8 cellular contexts compared by ENCODE assay signal in the genomic region with DNA sequence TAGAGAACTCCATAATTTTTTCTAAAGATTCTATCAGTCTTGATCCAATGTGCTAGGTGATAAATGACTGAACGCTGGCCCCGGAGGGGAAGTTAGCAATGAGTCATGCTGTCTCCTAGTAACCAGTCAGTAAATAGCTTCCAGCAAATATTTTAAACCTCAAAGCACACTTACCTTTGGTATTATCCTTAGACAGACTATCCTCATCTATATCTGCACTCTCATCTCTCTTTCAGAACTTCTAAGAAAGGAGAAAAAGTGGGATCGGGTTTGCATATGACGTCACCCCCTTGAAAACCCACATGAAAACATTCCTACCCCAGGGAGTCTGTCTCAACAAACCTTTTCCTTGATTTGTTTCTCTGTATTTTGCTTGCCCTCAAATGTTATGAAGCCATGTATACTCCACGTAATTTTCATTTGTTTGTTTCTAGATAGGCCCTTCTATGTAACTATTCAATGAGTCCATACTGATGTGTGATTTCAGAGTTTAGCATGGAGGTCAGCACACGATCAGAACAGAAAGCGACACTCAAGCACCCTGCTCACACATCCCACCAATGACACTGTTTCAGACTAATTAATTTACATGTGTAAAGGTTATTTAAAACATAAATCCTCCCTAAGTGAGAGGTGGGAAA.
A peak's percentile ranks its signal among the peaks of the same experiment; 100 is the strongest.
DNase-seq lines count a peak whose midpoint lies in the region; ATAC-seq and TF ChIP-seq lines count a peak whose summit lies in the region.

No MANE protein-coding gene starts in this region.

- no peaks in the 10 kb centered on the region for H4K20me1 ChIP-seq in BLaER1 treated with 17β-estradiol and CSF1 and Interleukin-3, amounts not matched to agents 10 nM and 100 nM

- H3K36me3 ChIP-seq in BLaER1 treated with 17β-estradiol and CSF1 and Interleukin-3, amounts not matched to agents 10 nM and 100 nM = no peaks in the 10 kb centered on the region
- H3K36me3 ChIP-seq in muscle layer of colon (ENCODE audit: insufficient read depth, low read length) = no peaks in the 10 kb centered on the region

- no peak for TF ChIP-seq CTCF in chondrocyte (IDR thresholded peaks at IDR 0.05)

- no peak overlapping the region for H3K4me3 Mint-ChIP-seq in chondrocyte (ENCODE audit: unreplicated experiment)

- H3K4me2 ChIP-seq in BLaER1 treated with 17β-estradiol and CSF1 and Interleukin-3, amounts not matched to agents 10 nM and 100 nM = peak overlapping the region in 7 of 11 experiments; percentile 3 to 77 (median 28); a peak in 12 of 22 replicates

- H3K36me3 Mint-ChIP-seq in chondrocyte (ENCODE audit: low read depth) = no peaks in the 10 kb centered on the region

- H3K9me3 ChIP-seq in BLaER1 treated with 17β-estradiol and CSF1 and Interleukin-3, amounts not matched to agents 10 nM and 100 nM (replicated peaks in 1 of 11) = 0 out of 22 replicates have a peak, but pooled peaks cover 0 to 5% (median 0%) of the 10 kb centered on the region in 11 experiments
- no peaks in the 10 kb centered on the region for H3K9me3 ChIP-seq in muscle layer of colon (ENCODE audit: low read length)

- ATAC-seq in GM18868 (IDR thresholded peaks at IDR 0.05; ENCODE audit: unreplicated experiment) (peak; percentile 85), HG03139 (IDR thresholded peaks at IDR 0.05; ENCODE audit: unreplicated experiment) (peak; percentile 55), GM21526 (IDR thresholded peaks at IDR 0.05; ENCODE audit: low FRiP score, unreplicated experiment) (no peak)

- peaks cover 0 to 47% (median 14%) of the 10 kb centered on the region in 10 experiments; a peak in 12 of 20 replicates for H3K4me1 ChIP-seq in BLaER1 treated with 17β-estradiol and CSF1 and Interleukin-3, amounts not matched to agents 10 nM and 100 nM
- H3K4me1 ChIP-seq in muscle layer of colon (ENCODE audit: insufficient read depth, low read length) = peaks cover 15% of the 10 kb centered on the region

- no peaks in the 10 kb centered on the region for H3K9me3 Mint-ChIP-seq in chondrocyte (ENCODE audit: low read depth)

- H3K4me1 Mint-ChIP-seq in chondrocyte (ENCODE audit: low read depth) = peaks cover 22% of the 10 kb centered on the region

- H3K27me3 ChIP-seq in BLaER1 treated with 17β-estradiol and CSF1 and Interleukin-3, amounts not matched to agents 10 nM and 100 nM = no peaks in the 10 kb centered on the region
- H3K27me3 ChIP-seq in muscle layer of colon (ENCODE audit: control insufficient read depth in 1 of 2, insufficient read depth in 2 of 2, low read length in 2 of 2) = no peaks in the 10 kb centered on the region

- H3K27ac ChIP-seq in BLaER1 treated with 17β-estradiol and CSF1 and Interleukin-3, amounts not matched to agents 10 nM and 100 nM = peak overlapping the region in 3 of 11 experiments; percentile 37 to 69 (median 62); a peak in 8 of 22 replicates
- peak overlapping the region; percentile 73 for H3K27ac ChIP-seq in muscle layer of colon (ENCODE audit: low read depth, low read length)

- H3K9ac ChIP-seq in BLaER1 treated with 17β-estradiol and CSF1 and Interleukin-3, amounts not matched to agents 10 nM and 100 nM = peak overlapping the region in 1 of 11 experiments; percentile 3; a peak in 1 of 22 replicates
- H3K9ac ChIP-seq in muscle layer of colon (ENCODE audit: low read length) = no peak overlapping the region

- H3K27ac Mint-ChIP-seq in chondrocyte (ENCODE audit: unreplicated experiment) = peak overlapping the region; percentile 79

- H3K27me3 Mint-ChIP-seq in chondrocyte (ENCODE audit: low read depth) = no peaks in the 10 kb centered on the region

- peak; percentile 1 for DNase-seq in NCI-H82 treated with DMSO at 0.1 percent for 48 hours (lab: John Stamatoyannopoulos, UW; ENCODE audit: unreplicated experiment)
- DNase-seq in chondrocyte (ENCODE audit: low spot score) = no peak
- no peak for DNase-seq in activated gamma-delta T cell (lab: John Stamatoyannopoulos, UW)

- H3K4me3 ChIP-seq in BLaER1 treated with 17β-estradiol and CSF1 and Interleukin-3, amounts not matched to agents 10 nM and 100 nM = no peak overlapping the region
- no peak overlapping the region for H3K4me3 ChIP-seq in muscle layer of colon (ENCODE audit: low read depth in 1 of 2, low read length in 2 of 2)
